In the genomic region with DNA sequence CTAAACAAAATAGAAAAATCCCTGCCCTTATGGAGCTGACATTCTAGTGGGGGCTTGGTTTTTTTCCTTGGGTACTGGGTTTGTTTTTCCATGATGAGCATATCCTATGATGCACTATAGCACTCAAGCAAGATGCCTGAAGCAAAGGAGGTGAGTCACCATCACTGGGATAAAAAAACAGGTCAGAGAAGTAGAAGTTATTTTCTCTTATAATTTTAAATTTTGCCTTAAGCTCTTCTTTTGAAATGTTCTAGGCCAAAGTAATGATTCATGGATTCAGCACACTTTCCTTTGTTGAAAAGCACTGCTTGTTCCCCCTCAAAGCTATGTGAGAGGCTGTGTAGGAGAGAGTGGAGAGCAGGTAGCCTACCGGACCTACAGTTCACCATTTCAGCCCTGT, we compare ENCODE assay signal across 1 cellular context.
TF ChIP-seq lines count a peak whose summit lies in the region.

No MANE protein-coding gene starts in this region.

TF ChIP-seq in endothelial cell of umbilical vein, 7 proteins besides CTCF, POLR2A, EP300 and RAD21 (continued from another document):
- TF ChIP-seq JUN (IDR thresholded peaks at IDR 0.05; ENCODE audit: borderline replicate concordance, insufficient read depth, insufficient read length, low read depth), result peak; percentile 46
